In the genomic region with DNA sequence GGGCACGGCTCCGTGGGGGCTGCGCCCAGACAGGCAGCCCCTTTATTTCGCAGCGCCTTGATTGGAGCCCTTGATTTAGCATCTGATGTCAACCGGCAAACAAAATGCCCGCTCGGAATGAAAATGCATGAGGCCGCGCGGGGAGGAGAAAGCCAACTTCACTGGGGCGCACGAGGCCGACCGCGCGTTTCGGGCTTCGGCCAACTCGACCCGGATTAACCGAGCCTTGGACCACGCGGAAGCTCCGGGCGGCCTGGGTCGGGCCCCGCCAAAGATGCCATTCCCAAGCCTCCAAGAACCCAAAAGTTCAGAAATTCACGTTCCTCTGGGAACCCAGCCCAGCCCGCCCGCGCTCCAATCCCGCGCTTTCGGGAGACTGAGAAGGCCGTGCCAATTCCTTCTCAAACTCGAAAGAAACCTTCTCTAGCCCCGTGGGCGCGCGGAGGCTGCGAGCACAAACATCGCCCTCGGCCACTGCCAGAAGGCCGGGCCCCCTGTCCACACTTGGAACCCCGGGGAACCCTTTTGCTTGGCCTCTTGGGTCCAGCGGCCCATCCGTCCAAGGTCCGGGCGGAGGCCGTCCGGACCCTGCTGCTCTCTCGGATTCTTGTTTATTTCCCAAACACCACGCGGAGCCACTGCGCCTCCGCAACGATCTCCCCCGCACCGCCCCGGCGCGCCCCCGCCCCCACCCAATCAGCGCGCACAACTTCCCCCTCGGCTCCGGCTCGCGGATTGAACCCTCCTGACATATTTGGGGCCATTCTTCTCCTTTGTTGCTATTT, we compare ENCODE assay signal across 10 cellular contexts. TPM values are rescaled to one million over a fixed set of nuclear protein-coding genes. Genes with fewer than 3 reads are reported as not detected.
A peak's percentile ranks its signal among the peaks of the same experiment; 100 is the strongest.
DNase-seq lines count a peak whose midpoint lies in the region; ATAC-seq, FAIRE-seq and TF ChIP-seq lines count a peak whose summit lies in the region.
"Had no signal": no experiment of that assay in that cellular context is flagged by ENCODE, and none has a peak within 500 bp of the region (broad histone marks: within the 10 kb centered on the region; RNA-seq: fewer than 3 reads in every experiment).

No MANE protein-coding gene starts in this region.

- H3K36me3 ChIP-seq in kidney (ENCODE audit: control insufficient read depth in 1 of 2, insufficient read depth in 2 of 2, low read length in 2 of 2) (no peaks in the 10 kb centered on the region), aorta (ENCODE audit: control insufficient read depth in 1 of 2, insufficient read depth in 2 of 2, low read length in 1 of 2) (no peaks in the 10 kb centered on the region)

- H3K4me3 ChIP-seq in kidney (ENCODE audit: low read length in 2 of 2) (no peak overlapping the region), aorta (ENCODE audit: low read length in 2 of 2) (peak overlapping the region; percentile 3 to 16)

- H3K4me1 Mint-ChIP-seq in natural killer cell: peaks cover 26 to 33% of the 10 kb centered on the region in 2 donors
- peaks cover 9 to 23% of the 10 kb centered on the region in 2 donors for H3K4me1 Mint-ChIP-seq in natural killer cell treated with Interleukin-12 subunit alpha and Interleukin-12 subunit beta and Interleukin-15 and Interleukin-18, amount 100 ng/mL, for 72 hours (ENCODE audit: low read depth in 2 of 2)
- H3K4me1 Mint-ChIP-seq in activated T-cell treated with anti-CD3 and anti-CD28 coated beads, Interleukin-2, amount 50 U/mL, for 72 hours (ENCODE audit: low read depth): peaks cover 52% of the 10 kb centered on the region

- no peak overlapping the region for H3K9ac ChIP-seq in kidney (ENCODE audit: low read length in 2 of 2)

- H3K4me1 ChIP-seq in kidney (ENCODE audit: control insufficient read depth in 1 of 2, insufficient read depth in 1 of 2, low read depth in 1 of 2, low read length in 2 of 2) (peaks cover 0 to 11% of the 10 kb centered on the region in 2 donors), aorta (ENCODE audit: control insufficient read depth in 1 of 2, insufficient read depth in 2 of 2, low read length in 2 of 2) (no peaks in the 10 kb centered on the region)

- H3K27me3 ChIP-seq in aorta (ENCODE audit: control insufficient read depth in 1 of 2, insufficient read depth in 2 of 2, low read length in 1 of 2): no peaks in the 10 kb centered on the region

- TF ChIP-seq CTCF in natural killer cell (IDR thresholded peaks at IDR 0.05) (no peak), kidney (IDR thresholded peaks at IDR 0.05; ENCODE audit: borderline replicate concordance, extremely low read depth, insufficient read depth) (no peak)

- no peak overlapping the region for H3K27ac Mint-ChIP-seq in natural killer cell
- no peak overlapping the region for H3K27ac Mint-ChIP-seq in natural killer cell treated with Interleukin-12 subunit alpha and Interleukin-12 subunit beta and Interleukin-15 and Interleukin-18, amount 100 ng/mL, for 72 hours
- no peak overlapping the region for H3K27ac Mint-ChIP-seq in activated T-cell treated with anti-CD3 and anti-CD28 coated beads, Interleukin-2, amount 50 U/mL, for 72 hours

- no peak for FAIRE-seq in kidney (lab: Jason Lieb, UNC)

- H3K27me3 Mint-ChIP-seq in natural killer cell (ENCODE audit: low read depth in 2 of 2): peaks cover 60 to 62% of the 10 kb centered on the region in 2 donors
- peaks cover 48 to 57% of the 10 kb centered on the region in 2 donors for H3K27me3 Mint-ChIP-seq in natural killer cell treated with Interleukin-12 subunit alpha and Interleukin-12 subunit beta and Interleukin-15 and Interleukin-18, amount 100 ng/mL, for 72 hours
- H3K27me3 Mint-ChIP-seq in activated T-cell treated with anti-CD3 and anti-CD28 coated beads, Interleukin-2, amount 50 U/mL, for 72 hours (ENCODE audit: low read depth): peaks cover 70% of the 10 kb centered on the region

- DNase-seq in natural killer cell (no peak), kidney (peak; percentile 68), aorta (no peak), CD1c-positive myeloid dendritic cell (ENCODE audit: extremely low spot score) (no peak), GDM1 (lab: John Stamatoyannopoulos, UW) (no peak)
- no peak for DNase-seq in natural killer cell treated with Interleukin-12 subunit alpha and Interleukin-12 subunit beta and Interleukin-15 and Interleukin-18, amount 100 ng/mL, for 72 hours (ENCODE audit: low spot score)
- DNase-seq in activated T-cell treated with anti-CD3 and anti-CD28 coated beads, Interleukin-2, amount 50 U/mL, for 72 hours: no peak
- DNase-seq in central memory CD4-positive, alpha-beta T cell: no peak
- DNase-seq: activated naive CD4-positive, alpha-beta T cell treated with anti-CD3 and anti-CD28 coated beads, Interleukin-2, amount 50 U/mL, for 16 hours had no signal

- H3K27ac ChIP-seq in kidney (ENCODE audit: low read depth in 2 of 2, low read length in 2 of 2) (no peak overlapping the region), aorta (ENCODE audit: low read depth in 1 of 2, low read length in 2 of 2) (no peak overlapping the region)

- H3K9me3 Mint-ChIP-seq in natural killer cell: no peaks in the 10 kb centered on the region
- no peaks in the 10 kb centered on the region for H3K9me3 Mint-ChIP-seq in natural killer cell treated with Interleukin-12 subunit alpha and Interleukin-12 subunit beta and Interleukin-15 and Interleukin-18, amount 100 ng/mL, for 72 hours
- no peaks in the 10 kb centered on the region for H3K9me3 Mint-ChIP-seq in activated T-cell treated with anti-CD3 and anti-CD28 coated beads, Interleukin-2, amount 50 U/mL, for 72 hours

- ATAC-seq in natural killer cell (no peak), aorta (ENCODE audit: low FRiP score) (no peak)
- no peak for ATAC-seq in natural killer cell treated with Interleukin-12 subunit alpha and Interleukin-12 subunit beta and Interleukin-15 and Interleukin-18, amount 100 ng/mL, for 72 hours
- ATAC-seq in activated T-cell treated with anti-CD3 and anti-CD28 coated beads, Interleukin-2, amount 50 U/mL, for 72 hours (replicated peaks in 1 of 2): peak in 1 of 2 donors; percentile 5
- ATAC-seq: HCT116 had no signal

- WGBS in aorta, 2 donors: 1 to 2% methylated on average over 70 of the region's 70 CpGs

- intact Hi-C loops in natural killer cell (cut with micrococcal nuclease): loop anchor here (10.0 kb wide), 1 partner anchor 152 kb away; no protein-coding TSS in a partner anchor
- intact Hi-C loops in kidney (cut with DNase I): no loop called here
- intact Hi-C loops in aorta (cut with DNase I): no loop called here

- no peaks in the 10 kb centered on the region for H3K9me3 ChIP-seq in kidney (ENCODE audit: control insufficient read depth in 1 of 2, low read length in 2 of 2)
- no peaks in the 10 kb centered on the region for H3K9me3 ChIP-seq in aorta (ENCODE audit: control insufficient read depth, low read length)

- H3K4me3 Mint-ChIP-seq in natural killer cell: peak overlapping the region; percentile 66
- no peak overlapping the region for H3K4me3 Mint-ChIP-seq in natural killer cell treated with Interleukin-12 subunit alpha and Interleukin-12 subunit beta and Interleukin-15 and Interleukin-18, amount 100 ng/mL, for 72 hours
- H3K4me3 Mint-ChIP-seq in activated T-cell treated with anti-CD3 and anti-CD28 coated beads, Interleukin-2, amount 50 U/mL, for 72 hours: peak overlapping the region; percentile 90 to 92

- H3K36me3 Mint-ChIP-seq in natural killer cell: no peaks in the 10 kb centered on the region
- no peaks in the 10 kb centered on the region for H3K36me3 Mint-ChIP-seq in natural killer cell treated with Interleukin-12 subunit alpha and Interleukin-12 subunit beta and Interleukin-15 and Interleukin-18, amount 100 ng/mL, for 72 hours
- peaks cover 3 to 4% of the 10 kb centered on the region in 2 donors for H3K36me3 Mint-ChIP-seq in activated T-cell treated with anti-CD3 and anti-CD28 coated beads, Interleukin-2, amount 50 U/mL, for 72 hours (ENCODE audit: insufficient read depth in 2 of 2)

RNA-seq across cellular contexts. Expression of a gene that starts 0.8 kb away (rescaled TPM):
- total RNA-seq in natural killer cell (not detected), kidney (not detected), aorta (not detected)
- not detected for total RNA-seq in natural killer cell treated with Interleukin-12 subunit alpha and Interleukin-12 subunit beta and Interleukin-15 and Interleukin-18, amount 100 ng/mL, for 72 hours
- 1 to 10 TPM; 4.1 to 7.4 TPM for total RNA-seq in activated T-cell treated with anti-CD3 and anti-CD28 coated beads, Interleukin-2, amount 50 U/mL, for 72 hours
- polyA plus RNA-seq in kidney (ENCODE audit: insufficient read depth, low read depth, low replicate concordance) (not detected), aorta (under 1 TPM in 1 of 2 donors, not detected in 1; 0.25 TPM)

Comparison
In these comparisons a context has a peak if more than half of its experiments do, and no peak if none do; other contexts are left out.
1. H3K4me3 ChIP-seq: peak in aorta (2 of 2); none in kidney (0 of 2).